21 cellular contexts compared by ENCODE assay signal in genomic region chr3:190001426-190001825, GRCh38.
DNase-seq lines count a peak whose midpoint lies in the region; ATAC-seq and TF ChIP-seq lines count a peak whose summit lies in the region.
"Had no signal": no experiment of that assay in that cellular context is flagged by ENCODE, and none has a peak within 500 bp of the region (broad histone marks: within the 10 kb centered on the region; RNA-seq: fewer than 3 reads in every experiment).

No MANE protein-coding gene starts in this region.

- H4K5ac ChIP-seq in IMR-90 (ENCODE audit: low read depth, low read length), result no peak overlapping the region

- peaks cover 5 to 33% of the 10 kb centered on the region in 2 experiments; a peak in 2 of 4 replicates for H3K79me1 ChIP-seq in IMR-90 (ENCODE audit: low read depth in 1 of 2, low read length in 2 of 2)

- CTCF ChIA-PET in IMR-90 (lab: Yijun Ruan, JAX) (no interaction called here), WTC11 (lab: Charles Lee) (interaction anchor here (1.0 to 1.7 kb wide), 5 partner anchors 32 to 321 kb away, joined by 3 to 8 read pairs (median 3); partner anchors contain the start of gene CLDN1)

- intact Hi-C loops in IMR-90 (cut with micrococcal nuclease), result no loop called here

- 100% methylated on average over 1 of the region's 3 CpGs; no CpG with 5 or more reads in 1 of the 2 experiments for WGBS in IMR-90 (ENCODE audit: extremely low coverage in 2 of 2, insufficient read length in 1 of 2), 2 experiments

- no peaks in the 10 kb centered on the region; the same call in 1 of the 2 replicates for H4K20me1 ChIP-seq in IMR-90 (ENCODE audit: insufficient read depth, low read length)

- no peak for TF ChIP-seq CTCF in IMR-90 (conservative IDR thresholded peaks at IDR 0.05; ENCODE audit: low read depth, low read length)
- no peak for TF ChIP-seq CTCF in WTC11 (IDR thresholded peaks at IDR 0.05)

- no peak for ATAC-seq in IMR-90 (ENCODE audit: low read depth)
- ATAC-seq in WTC11, result peak; percentile 49; the same call in 1 of the 2 replicates
- ATAC-seq: esophagus mucosa; left ventricle myocardium superior; pancreas; right lobe of liver; stimulated activated naive CD8-positive, alpha-beta T cell treated with anti-CD3 and anti-CD28 coated beads, Interleukin-15, Interleukin-2, amounts not matched to agents 100 U/mL and 50 U/mL, for 24 hours had no signal

- in situ Hi-C loops in IMR-90 (cut with MboI; ENCODE audit: low sequenced_read_pairs), result no loop called here

- no peaks in the 10 kb centered on the region; the same call in 1 of the 2 replicates for H3K36me3 Mint-ChIP-seq in WTC11

- H3K27me3 ChIP-seq in IMR-90 (ENCODE audit: control insufficient read depth, insufficient read depth, low read length), result no peaks in the 10 kb centered on the region
- H3K27me3 ChIP-seq: pancreas, Peyer's patch, right lobe of liver, tibial artery had no signal

- peak overlapping the region; percentile 96 for H3K27ac Mint-ChIP-seq in WTC11

- H3K4me1 Mint-ChIP-seq in WTC11, result peaks cover 57% of the 10 kb centered on the region

- dilution Hi-C loops in IMR-90 (cut with HindIII; ENCODE audit: low sequenced_read_pairs, unreplicated experiment), result no loop called here

- POLR2A ChIA-PET in IMR-90 (lab: Charles Lee; ENCODE audit: unreplicated experiment) (no interaction called here), WTC11 (lab: Charles Lee) (no interaction called here)

- DNase-seq in ELR (ENCODE audit: low read depth) (peak; percentile 19), IMR-90 (no peak), WTC11 (ENCODE audit: low spot score) (no peak), left kidney (ENCODE audit: low read depth, low spot score) (peak; percentile 62), RPMI8226 (no peak), activated gamma-delta T cell (lab: John Stamatoyannopoulos, UW) (no peak), nucleus accumbens (lab: John Stamatoyannopoulos, UW) (no peak)
- DNase-seq in stimulated activated CD4-positive, alpha-beta T cell treated with anti-CD3 and anti-CD28 coated beads, Interleukin-4, amount 100 ng/mL, for 24 hours, result no peak
- DNase-seq: activated CD4-positive, alpha-beta T cell treated with anti-CD3 and anti-CD28 coated beads for 48 hours; activated CD8-positive, alpha-beta memory T cell treated with anti-CD3 and anti-CD28 coated beads, Interleukin-2, amount 50 U/mL, for 4 hours; DMS79 treated with DMSO at 0.1 percent for 48 hours; effector CD8-positive, alpha-beta T cell; left ventricle myocardium superior; NCI-H1105 treated with DMSO at 0.1 percent for 48 hours; NCI-H2107; pancreas; Peyer's patch; right lobe of liver; stimulated activated naive CD8-positive, alpha-beta T cell treated with anti-CD3 and anti-CD28 coated beads, Interleukin-15, Interleukin-2, amounts not matched to agents 100 U/mL and 50 U/mL, for 24 hours; tibial artery had no signal

- peak overlapping the region; percentile 49; the same call in 1 of the 2 replicates for H2BK120ac ChIP-seq in IMR-90 (ENCODE audit: low read depth, low read length)

- H3K27me3 Mint-ChIP-seq in WTC11 (ENCODE audit: low read depth), result no peaks in the 10 kb centered on the region

- H3K4me1 ChIP-seq in IMR-90 (ENCODE audit: control insufficient read depth, insufficient read depth, low read length), result peaks cover 12% of the 10 kb centered on the region
- H3K4me1 ChIP-seq: pancreas, Peyer's patch, right lobe of liver had no signal

- TF ChIP-seq RAD21 in IMR-90 (IDR thresholded peaks at IDR 0.05; ENCODE audit: low read length), result no peak

- H3K4me2 ChIP-seq in IMR-90 (ENCODE audit: low read depth, low read length), result no peak overlapping the region

- no peak overlapping the region for H3K27ac ChIP-seq in IMR-90 (ENCODE audit: insufficient read depth, low read length)
- H3K27ac ChIP-seq: pancreas, Peyer's patch, right lobe of liver, tibial artery had no signal

- 0 out of 3 replicates have a peak overlapping the region, but pooled peaks have one; percentile 4 for H2BK15ac ChIP-seq in IMR-90 (ENCODE audit: low read depth, low read length)

- H3K9me1 ChIP-seq in IMR-90 (ENCODE audit: insufficient read depth, low read length), result peaks cover 5% of the 10 kb centered on the region; the same call in 1 of the 2 replicates

- no peak for TF ChIP-seq POLR2A in IMR-90 (IDR thresholded peaks at IDR 0.05; ENCODE audit: low read depth, low read length)

- no peak overlapping the region for H3K4me3 ChIP-seq in IMR-90 (ENCODE audit: insufficient read depth, low read depth, low read length)
- H3K4me3 ChIP-seq: pancreas, Peyer's patch, right lobe of liver, tibial artery had no signal

- no peak overlapping the region for H3K56ac ChIP-seq in IMR-90 (ENCODE audit: extremely low read depth, insufficient read depth, low read length)

- peak overlapping the region; percentile 73; the same call in 1 of the 2 replicates for H3K23ac ChIP-seq in IMR-90 (ENCODE audit: low read depth, low read length)

- H3K9me3 Mint-ChIP-seq in WTC11, result no peaks in the 10 kb centered on the region

- H2AK5ac ChIP-seq in IMR-90 (ENCODE audit: low read depth, low read length), result no peak overlapping the region

- 0 out of 2 replicates have a peak overlapping the region, but pooled peaks have one; percentile 55 for H3K14ac ChIP-seq in IMR-90 (replicated peaks; ENCODE audit: low read depth, low read length)

- H3K36me3 ChIP-seq in IMR-90 (ENCODE audit: control insufficient read depth, insufficient read depth, low read length), result no peaks in the 10 kb centered on the region
- H3K36me3 ChIP-seq: pancreas, Peyer's patch, right lobe of liver, tibial artery had no signal

- no TSS peak for BruUV-seq in IMR-90 (replicated peaks; lab: Mats Ljungman, UMichigan)

- no peaks in the 10 kb centered on the region for H3K9me3 ChIP-seq in IMR-90 (ENCODE audit: control insufficient read depth, insufficient read depth, low read length)
- H3K9me3 ChIP-seq: pancreas, Peyer's patch, right lobe of liver, tibial artery had no signal

- no peak overlapping the region for H4K8ac ChIP-seq in IMR-90 (ENCODE audit: low read depth in 2 of 2, low read length in 2 of 2)

- H3K4me3 Mint-ChIP-seq in WTC11, result no peak overlapping the region; the same call in 1 of the 2 replicates

- no peak overlapping the region for H2AFZ ChIP-seq in IMR-90 (replicated peaks; ENCODE audit: low read length, poor library complexity)

- H3K9ac ChIP-seq in IMR-90 (ENCODE audit: low read depth, low read length), result no peak overlapping the region

- H2BK5ac ChIP-seq in IMR-90 (ENCODE audit: low read depth, low read length, poor library complexity, severe bottlenecking), result peak overlapping the region; percentile 12

- H3K18ac ChIP-seq in IMR-90 (ENCODE audit: low read depth, low read length), result no peak overlapping the region

- no peak overlapping the region for H2AK9ac ChIP-seq in IMR-90 (replicated peaks; ENCODE audit: low read depth, low read length, poor library complexity)

- no peak overlapping the region; the same call in 1 of the 2 replicates for H2BK20ac ChIP-seq in IMR-90 (ENCODE audit: low read depth, low read length)

- H4K91ac ChIP-seq in IMR-90 (ENCODE audit: insufficient read depth, low read depth, low read length), result no peak overlapping the region

- H3K4ac ChIP-seq in IMR-90 (ENCODE audit: low read depth, low read length), result peak overlapping the region; percentile 32; the same call in 1 of the 2 replicates

TF ChIP-seq in IMR-90, 13 proteins besides CTCF, POLR2A, EP300 and RAD21:
- no peak for TF ChIP-seq CEBPB (IDR thresholded peaks at IDR 0.05; ENCODE audit: low read depth, low read length)
- no peak for TF ChIP-seq BHLHE40 (IDR thresholded peaks at IDR 0.05; ENCODE audit: low read depth, low read length)
- no peak for TF ChIP-seq USF2 (IDR thresholded peaks at IDR 0.05; ENCODE audit: low read depth, low read length)
- TF ChIP-seq SMC3 (IDR thresholded peaks at IDR 0.05; ENCODE audit: low read depth, low read length), result no peak
- TF ChIP-seq FOS (IDR thresholded peaks at IDR 0.05; ENCODE audit: low read depth, low read length), result no peak

TF ChIP-seq in WTC11, 78 proteins besides CTCF, POLR2A, EP300 and RAD21 (continues in another document):
- TF ChIP-seq E2F1 (CRISPR knock-in tag; IDR thresholded peaks at IDR 0.05) (no peak), ZBTB21 (CRISPR knock-in tag; IDR thresholded peaks at IDR 0.05; ENCODE audit: borderline replicate concordance) (no peak), USF1 (CRISPR knock-in tag; IDR thresholded peaks at IDR 0.05) (no peak), IRF2 (CRISPR knock-in tag; IDR thresholded peaks at IDR 0.05; ENCODE audit: borderline replicate concordance, low read depth) (no peak), ZBTB43 (CRISPR knock-in tag; IDR thresholded peaks at IDR 0.05) (no peak), RORB (CRISPR knock-in tag; IDR thresholded peaks at IDR 0.05) (no peak), KAT7 (CRISPR knock-in tag; IDR thresholded peaks at IDR 0.05; ENCODE audit: borderline replicate concordance) (no peak), ESRRA (CRISPR knock-in tag; IDR thresholded peaks at IDR 0.05; ENCODE audit: borderline replicate concordance) (no peak), RELA (CRISPR knock-in tag; IDR thresholded peaks at IDR 0.05; ENCODE audit: borderline replicate concordance) (no peak)

Comparison
In these comparisons a context has a peak if more than half of its experiments do, and no peak if none do; other contexts are left out.
1. DNase-seq: peak in ELR (single experiment) and left kidney (single experiment); none in IMR-90 (single experiment), WTC11 (single experiment), stimulated activated CD4-positive, alpha-beta T cell treated with anti-CD3 and anti-CD28 coated beads, Interleukin-4, amount 100 ng/mL, for 24 hours (single experiment), RPMI8226 (single experiment), activated gamma-delta T cell (single experiment) and nucleus accumbens (0 of 56).